ENCODE assay signal across 23 cellular contexts in genomic region chr13:34224877-34225276, GRCh38.
DNase-seq lines count a peak whose midpoint lies in the region; ATAC-seq, FAIRE-seq and TF ChIP-seq lines count a peak whose summit lies in the region.
"Had no signal": no experiment of that assay in that cellular context is flagged by ENCODE, and none has a peak within 500 bp of the region (broad histone marks: within the 10 kb centered on the region; RNA-seq: fewer than 3 reads in every experiment).

No MANE protein-coding gene starts in this region.

- 81 to 90% methylated on average over 10 of the region's 10 CpGs for WGBS in heart right ventricle, 2 donors

- H3K4me1 Mint-ChIP-seq in mesothelial cell of epicardium (peaks cover 15% of the 10 kb centered on the region), type B pancreatic cell (ENCODE audit: unreplicated experiment) (peaks cover 9% of the 10 kb centered on the region)

- no peaks in the 10 kb centered on the region for H3K9me3 ChIP-seq in right atrium auricular region
- H3K9me3 ChIP-seq in kidney (ENCODE audit: control insufficient read depth in 1 of 2, low read length in 2 of 2): no peaks in the 10 kb centered on the region
- H3K9me3 ChIP-seq in heart right ventricle: peaks cover 0 to 22% (median 4%) of the 10 kb centered on the region in 11 donors

- H3K36me3 ChIP-seq in right atrium auricular region: no peaks in the 10 kb centered on the region
- no peaks in the 10 kb centered on the region for H3K36me3 ChIP-seq in kidney (ENCODE audit: control insufficient read depth in 1 of 2, insufficient read depth in 2 of 2, low read length in 2 of 2)
- H3K36me3 ChIP-seq in heart right ventricle: no peaks in the 10 kb centered on the region

- intact Hi-C loops in kidney (cut with DNase I) (no loop called here), heart right ventricle (cut with DNase I) (no loop called here)

- H3K36me3 Mint-ChIP-seq in mesothelial cell of epicardium (no peaks in the 10 kb centered on the region), type B pancreatic cell (no peaks in the 10 kb centered on the region)

- DNase-seq in SK-N-DZ (ENCODE audit: low spot score) (peak; percentile 95), epithelial cell of esophagus (ENCODE audit: low read depth) (peak; percentile 27), mesothelial cell of epicardium (ENCODE audit: low spot score in 2 of 2, unreplicated experiment in 2 of 2) (peak in 1 of 2 experiments; percentile 40), type B pancreatic cell (ENCODE audit: extremely low spot score, unreplicated experiment) (no peak), right atrium auricular region (ENCODE audit: low spot score) (no peak), kidney (no peak), heart right ventricle (no peak)
- DNase-seq: ACHN, KBM-7, MV-4-11, NCI-H1417, NCI-H187, NCI-H2107, NCI-H2227 treated with DMSO at 0.1 percent for 48 hours, NCI-H510A treated with DMSO at 0.1 percent for 48 hours, NCI-H774, RPMI8226, SHP77 treated with DMSO at 0.1 percent for 48 hours had no signal

- peaks cover 12% of the 10 kb centered on the region for H3K9me3 Mint-ChIP-seq in mesothelial cell of epicardium
- H3K9me3 Mint-ChIP-seq in type B pancreatic cell: no peaks in the 10 kb centered on the region

- H3K4me3 ChIP-seq in epithelial cell of esophagus (ENCODE audit: low read length) (no peak overlapping the region), right atrium auricular region (no peak overlapping the region), kidney (ENCODE audit: low read length in 2 of 2) (no peak overlapping the region), heart right ventricle (no peak overlapping the region)

- H3K9ac ChIP-seq in kidney (ENCODE audit: low read length in 2 of 2): no peak overlapping the region

- H3K27ac ChIP-seq in right atrium auricular region: no peak overlapping the region
- H3K27ac ChIP-seq in kidney (ENCODE audit: low read depth in 2 of 2, low read length in 2 of 2): no peak overlapping the region
- no peak overlapping the region for H3K27ac ChIP-seq in heart right ventricle
- H3K27ac ChIP-seq: C4-2B had no signal

- H3K27me3 Mint-ChIP-seq in mesothelial cell of epicardium (ENCODE audit: low read depth): no peaks in the 10 kb centered on the region
- H3K27me3 Mint-ChIP-seq in type B pancreatic cell: peaks cover 7% of the 10 kb centered on the region

- H3K27ac Mint-ChIP-seq in mesothelial cell of epicardium (peak overlapping the region; percentile 88), type B pancreatic cell (no peak overlapping the region)

- H3K27me3 ChIP-seq in right atrium auricular region: no peaks in the 10 kb centered on the region
- no peaks in the 10 kb centered on the region for H3K27me3 ChIP-seq in heart right ventricle

- no peak for FAIRE-seq in kidney (lab: Jason Lieb, UNC)
- FAIRE-seq: D721Med, GM12891, GM18507, H54 had no signal

- TF ChIP-seq CTCF in epithelial cell of esophagus (IDR thresholded peaks at IDR 0.05; ENCODE audit: insufficient read depth, low read depth, low read length, missing control alignments) (no peak), mesothelial cell of epicardium (IDR thresholded peaks at IDR 0.05; ENCODE audit: unreplicated experiment) (no peak), type B pancreatic cell (conservative IDR thresholded peaks at IDR 0.05) (no peak), right atrium auricular region (IDR thresholded peaks at IDR 0.05) (no peak), kidney (IDR thresholded peaks at IDR 0.05; ENCODE audit: borderline replicate concordance, extremely low read depth, insufficient read depth) (no peak), heart right ventricle (IDR thresholded peaks at IDR 0.05) (no peak)

- no peak for ATAC-seq in heart right ventricle

- no peaks in the 10 kb centered on the region for H3K4me1 ChIP-seq in right atrium auricular region
- H3K4me1 ChIP-seq in kidney (ENCODE audit: control insufficient read depth in 1 of 2, insufficient read depth in 1 of 2, low read depth in 1 of 2, low read length in 2 of 2): no peaks in the 10 kb centered on the region
- no peaks in the 10 kb centered on the region for H3K4me1 ChIP-seq in heart right ventricle

- peak overlapping the region; percentile 57 for H3K4me3 Mint-ChIP-seq in mesothelial cell of epicardium
- peak overlapping the region; percentile 69 for H3K4me3 Mint-ChIP-seq in type B pancreatic cell

Comparison
In these comparisons a context has a peak if more than half of its experiments do, and no peak if none do; other contexts are left out.
1. DNase-seq: peak in SK-N-DZ (single experiment) and epithelial cell of esophagus (single experiment); none in type B pancreatic cell (single experiment), right atrium auricular region (single experiment), kidney (single experiment) and heart right ventricle (0 of 2).